In genomic region chr22:42959472-42960145, GRCh38 we compare ENCODE assay signal across 9 cellular contexts. TPM values are rescaled to one million over a fixed set of nuclear protein-coding genes. Genes with fewer than 3 reads are reported as not detected.
DNase-seq lines count a peak whose midpoint lies in the region; ATAC-seq, FAIRE-seq and TF ChIP-seq lines count a peak whose summit lies in the region.
"Had no signal": no experiment of that assay in that cellular context is flagged by ENCODE, and none has a peak within 500 bp of the region (broad histone marks: within the 10 kb centered on the region; RNA-seq: fewer than 3 reads in every experiment).

No MANE protein-coding gene starts in this region.

- H3K4me1 ChIP-seq in lung (ENCODE audit: control insufficient read depth in 2 of 2, insufficient read depth in 2 of 2, low read length in 2 of 2) = peaks cover 18 to 20% of the 10 kb centered on the region in 2 donors
- peaks cover 46 to 74% (median 61%) of the 10 kb centered on the region in 4 donors for H3K4me1 ChIP-seq in upper lobe of left lung

- WGBS in lung, 2 donors = 27 to 31% methylated on average over 13 of the region's 13 CpGs
- WGBS in upper lobe of left lung, 2 donors = 28 to 34% methylated on average over 13 of the region's 13 CpGs

- H3K36me3 ChIP-seq in bronchial epithelial cell (ENCODE audit: control insufficient read depth, insufficient read depth, low read length) (no peaks in the 10 kb centered on the region), lung (ENCODE audit: control insufficient read depth in 2 of 2, insufficient read depth in 2 of 2, low read length in 2 of 2) (no peaks in the 10 kb centered on the region), upper lobe of left lung (no peaks in the 10 kb centered on the region)

- H3K9me3 ChIP-seq in lung (ENCODE audit: control insufficient read depth in 2 of 2, insufficient read depth in 1 of 2, low read length in 1 of 2) (no peaks in the 10 kb centered on the region), upper lobe of left lung (no peaks in the 10 kb centered on the region)

- TF ChIP-seq POLR2A in upper lobe of left lung (IDR thresholded peaks at IDR 0.05) = peak in 1 of 4 donors; percentile 45

- no peak for TF ChIP-seq CTCF in bronchial epithelial cell (IDR thresholded peaks at IDR 0.05; ENCODE audit: insufficient read depth, low read length, severe bottlenecking)
- TF ChIP-seq CTCF in lung (IDR thresholded peaks at IDR 0.05; ENCODE audit: control extremely low read depth, extremely low read depth) = no peak
- no peak for TF ChIP-seq CTCF in upper lobe of left lung (IDR thresholded peaks at IDR 0.05)

- peak overlapping the region; percentile 39 for H3K4me3 ChIP-seq in bronchial epithelial cell (ENCODE audit: low read depth, low read length)
- H3K4me3 ChIP-seq in lung = no peak overlapping the region
- peak overlapping the region in 2 of 4 donors; percentile 34 for H3K4me3 ChIP-seq in upper lobe of left lung

- peak in 2 of 4 donors; percentile 85 to 91 for TF ChIP-seq EP300 in upper lobe of left lung (IDR thresholded peaks at IDR 0.05)

- peak; percentile 85 for DNase-seq in COLO829 (ENCODE audit: low spot score)
- DNase-seq in MV-4-11 (lab: John Stamatoyannopoulos, UW) = peak; percentile 39
- DNase-seq in bronchial epithelial cell (ENCODE audit: low read depth) = peak; percentile 75
- peak; percentile 74 for DNase-seq in lung (ENCODE audit: low spot score)
- DNase-seq in upper lobe of left lung = peak in 1 of 2 donors; percentile 84
- no peak for DNase-seq in NCI-H1105 (lab: John Stamatoyannopoulos, UW)
- DNase-seq in COLO668 (lab: John Stamatoyannopoulos, UW; ENCODE audit: unreplicated experiment) = no peak

- H3K27me3 ChIP-seq in bronchial epithelial cell (ENCODE audit: control insufficient read depth, insufficient read depth, low read length) = no peaks in the 10 kb centered on the region
- no peaks in the 10 kb centered on the region for H3K27me3 ChIP-seq in lung (ENCODE audit: control insufficient read depth, insufficient read depth)
- no peaks in the 10 kb centered on the region for H3K27me3 ChIP-seq in upper lobe of left lung
- H3K27me3 ChIP-seq: foreskin keratinocyte had no signal

- peak overlapping the region; percentile 75 to 79 for H3K27ac ChIP-seq in lung (ENCODE audit: low read depth in 1 of 2, low read length in 1 of 2)
- H3K27ac ChIP-seq in upper lobe of left lung = peak overlapping the region; percentile 71 to 84 (median 82)
- H3K27ac ChIP-seq: foreskin keratinocyte had no signal

- ATAC-seq in lung (ENCODE audit: insufficient read depth, low FRiP score) = peak; percentile 79
- peak; percentile 78 to 81 for ATAC-seq in upper lobe of left lung (ENCODE audit: low FRiP score in 2 of 2)
- ATAC-seq in GM21576 (IDR thresholded peaks at IDR 0.05; ENCODE audit: unreplicated experiment) = no peak
- ATAC-seq: foreskin keratinocyte had no signal

- FAIRE-seq in bronchial epithelial cell (lab: Jason Lieb, UNC) = peak; percentile 88

RNA-seq across cellular contexts. Expression of gene PACSIN2, which starts 55.3 kb away (rescaled TPM):
- 49.8 and 68.9 TPM in 2 replicates for total RNA-seq in bronchial epithelial cell
- total RNA-seq in lung = 100 to 1,000 TPM in 1 of 2 donors, 10 to 100 TPM in 1; 75.6 to 149 TPM
- polyA plus RNA-seq in lung = 10 to 100 TPM; 40.3 to 92.5 TPM
- 100 to 1,000 TPM; 120 to 186 (median 151) TPM for total RNA-seq in upper lobe of left lung

Comparison
In these comparisons a context has a peak if more than half of its experiments do, and no peak if none do; other contexts are left out.
1. DNase-seq: peak in COLO829 (single experiment), MV-4-11 (single experiment), bronchial epithelial cell (single experiment) and lung (single experiment); none in NCI-H1105 (single experiment) and COLO668 (single experiment).